Comparison of ENCODE assay signal across 10 cellular contexts in the genomic region with DNA sequence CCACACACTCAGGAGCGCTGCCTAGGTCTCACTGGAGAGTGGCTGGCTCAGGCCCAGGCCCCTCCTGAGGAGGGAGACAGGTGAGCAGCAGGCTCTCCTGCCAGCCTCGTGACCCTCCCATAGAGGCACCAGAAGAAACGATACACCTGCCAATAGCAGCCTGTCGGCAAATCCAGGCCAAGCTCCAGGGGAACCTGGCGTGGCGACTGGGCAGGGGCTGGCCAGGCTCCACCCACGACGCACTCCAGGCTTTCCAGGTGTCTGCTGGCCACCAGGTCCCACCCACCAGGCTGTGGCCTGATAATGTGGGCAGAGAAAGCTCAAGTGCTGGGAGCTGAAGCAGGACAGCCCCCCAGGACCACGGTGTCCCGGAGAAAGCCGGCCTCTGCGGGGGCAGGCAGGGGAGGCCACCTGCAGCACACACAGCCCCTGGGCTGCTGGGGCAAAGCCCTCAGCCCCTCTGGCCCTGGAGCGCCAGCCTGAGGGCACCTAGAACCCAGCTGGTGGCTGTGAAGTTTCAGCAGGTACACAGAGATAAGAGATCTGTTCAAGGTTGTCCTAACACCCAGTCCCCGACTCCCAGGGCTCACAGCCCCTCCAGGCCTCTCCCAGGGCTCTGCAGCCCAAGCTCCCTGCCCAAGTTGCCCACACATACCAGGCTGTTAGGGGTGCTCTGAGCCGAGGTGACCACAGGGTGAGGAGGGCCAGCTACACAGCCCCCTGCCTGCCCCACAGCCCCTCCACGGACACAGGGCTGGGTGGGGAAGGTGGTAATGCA. TPM values are rescaled to one million over a fixed set of nuclear protein-coding genes. Genes with fewer than 3 reads are reported as not detected.
DNase-seq lines count a peak whose midpoint lies in the region; ATAC-seq and TF ChIP-seq lines count a peak whose summit lies in the region.
"Had no signal": no experiment of that assay in that cellular context is flagged by ENCODE, and none has a peak within 500 bp of the region (broad histone marks: within the 10 kb centered on the region; RNA-seq: fewer than 3 reads in every experiment).

No MANE protein-coding gene starts in this region.

- peak overlapping the region; percentile 42 for H3K27ac ChIP-seq in CD4-positive, alpha-beta memory T cell (ENCODE audit: low read depth, low read length)
- H3K27ac ChIP-seq in smooth muscle cell (ENCODE audit: low read depth), result no peak overlapping the region

- peaks cover 14% of the 10 kb centered on the region for H3K36me3 ChIP-seq in CD4-positive, alpha-beta memory T cell (ENCODE audit: insufficient read depth, low read length)
- H3K36me3 ChIP-seq in Loucy (ENCODE audit: insufficient read depth, low read length) (no peaks in the 10 kb centered on the region), smooth muscle cell (ENCODE audit: low read depth) (no peaks in the 10 kb centered on the region)

- H3K4me3 Mint-ChIP-seq in CD4-positive, alpha-beta memory T cell, result peak overlapping the region in 7 of 8 donors; percentile 76 to 93 (median 87)
- peak overlapping the region; percentile 79 for H3K4me3 Mint-ChIP-seq in WTC11

- intact Hi-C loops in CD4-positive, alpha-beta memory T cell (cut with micrococcal nuclease), result loop anchor here (10.0 kb wide), 1 partner anchor 205 kb away; no protein-coding TSS in a partner anchor

- 62% methylated on average over 15 of the region's 16 CpGs for WGBS in smooth muscle cell (ENCODE audit: low lambda C conversion rate)

- H3K4me2 ChIP-seq in Loucy (ENCODE audit: low read depth, low read length, poor library complexity, severe bottlenecking) (peak overlapping the region; percentile 70), smooth muscle cell (no peak overlapping the region)

- H2AFZ ChIP-seq in Loucy (ENCODE audit: low read length) (no peak overlapping the region), smooth muscle cell (ENCODE audit: low read depth) (no peak overlapping the region)

- H3K36me3 Mint-ChIP-seq in CD4-positive, alpha-beta memory T cell, result peaks cover 0 to 8% of the 10 kb centered on the region in 2 donors
- H3K36me3 Mint-ChIP-seq in WTC11, result peaks cover 4% of the 10 kb centered on the region

- H3K79me2 ChIP-seq in Loucy (ENCODE audit: insufficient read depth, low read length) (peaks cover 21% of the 10 kb centered on the region), smooth muscle cell (ENCODE audit: low read depth) (peaks cover 30% of the 10 kb centered on the region)

- POLR2A ChIA-PET in CD4-positive, alpha-beta memory T cell (lab: Charles Lee; ENCODE audit: partially characterized antibody), result interaction anchor here (0.6 to 4.1 kb wide), 4 partner anchors 9 to 25 kb away, joined by 3 to 35 read pairs (median 12); a partner anchor contains a TSS
- POLR2A ChIA-PET in WTC11 (lab: Charles Lee), result interaction anchor here (0.6 to 1.4 kb wide), 4 partner anchors 9 to 66 kb away, joined by 3 to 4 read pairs (median 4); a partner anchor contains a TSS

- peak overlapping the region in 1 of 2 donors; percentile 38 for H3K4me3 ChIP-seq in CD4-positive, alpha-beta memory T cell (ENCODE audit: low read length in 2 of 2)
- H3K4me3 ChIP-seq in Loucy (ENCODE audit: low read length, poor library complexity, severe bottlenecking), result peak overlapping the region; percentile 76
- no peak overlapping the region for H3K4me3 ChIP-seq in smooth muscle cell

- CTCF ChIA-PET in CD4-positive, alpha-beta memory T cell (lab: Charles Lee; ENCODE audit: partially characterized antibody), result no interaction called here
- CTCF ChIA-PET in WTC11 (lab: Charles Lee), result interaction anchor here (0.6 to 2.6 kb wide), 9 partner anchors 15 to 314 kb away, joined by 3 to 15 read pairs (median 4); a partner anchor contains a TSS

- H3K9me3 ChIP-seq in CD4-positive, alpha-beta memory T cell (ENCODE audit: control insufficient read depth in 1 of 2, low read length in 2 of 2), result no peaks in the 10 kb centered on the region
- no peaks in the 10 kb centered on the region for H3K9me3 ChIP-seq in Loucy (ENCODE audit: insufficient read depth, low read depth, low read length)
- no peaks in the 10 kb centered on the region for H3K9me3 ChIP-seq in smooth muscle cell (replicated peaks; ENCODE audit: low read depth)

- no peak for DNase-seq in CD4-positive, alpha-beta memory T cell
- peak; percentile 83 for DNase-seq in WTC11 (ENCODE audit: low spot score)
- peak; percentile 48 for DNase-seq in left lobe of liver (ENCODE audit: low spot score)
- DNase-seq in KG1 (lab: John Stamatoyannopoulos, UW), result no peak
- DNase-seq in SIG-M5 (lab: John Stamatoyannopoulos, UW), result no peak
- DNase-seq in smooth muscle cell (lab: John Stamatoyannopoulos, UW; ENCODE audit: unreplicated experiment), result no peak
- DNase-seq: nucleus accumbens had no signal

- peak overlapping the region in 5 of 7 donors; percentile 90 to 95 (median 91) for H3K27ac Mint-ChIP-seq in CD4-positive, alpha-beta memory T cell
- H3K27ac Mint-ChIP-seq in WTC11, result no peak overlapping the region; the same call in 1 of the 2 replicates
- H3K27ac Mint-ChIP-seq: activated T-cell treated with anti-CD3 and anti-CD28 coated beads, Interleukin-2, amount 50 U/mL, for 72 hours had no signal

- peak; percentile 75 for ATAC-seq in WTC11
- ATAC-seq in left lobe of liver, result no peak
- no peak for ATAC-seq in HG02642 (IDR thresholded peaks at IDR 0.05; ENCODE audit: poor library complexity, unreplicated experiment)
- ATAC-seq: activated T-cell treated with anti-CD3 and anti-CD28 coated beads, Interleukin-2, amount 50 U/mL, for 72 hours had no signal

- H3K4me1 ChIP-seq in CD4-positive, alpha-beta memory T cell (ENCODE audit: insufficient read depth, low read length), result peaks cover 37% of the 10 kb centered on the region
- peaks cover 18% of the 10 kb centered on the region for H3K4me1 ChIP-seq in Loucy (ENCODE audit: insufficient read depth, low read length, poor library complexity, severe bottlenecking)
- peaks cover 12% of the 10 kb centered on the region for H3K4me1 ChIP-seq in smooth muscle cell (ENCODE audit: low read depth)

- peak overlapping the region; percentile 76 for H3K9ac ChIP-seq in Loucy (ENCODE audit: low read depth, low read length, poor library complexity, severe bottlenecking)
- no peak overlapping the region for H3K9ac ChIP-seq in smooth muscle cell (ENCODE audit: low read depth)

- H3K4me1 Mint-ChIP-seq in CD4-positive, alpha-beta memory T cell, result peaks cover 10 to 31% (median 21%) of the 10 kb centered on the region in 4 donors
- H3K4me1 Mint-ChIP-seq in WTC11, result peaks cover 28% of the 10 kb centered on the region

- TF ChIP-seq CTCF in Loucy (conservative IDR thresholded peaks at IDR 0.05; ENCODE audit: low read length), result no peak
- no peak for TF ChIP-seq CTCF in WTC11 (IDR thresholded peaks at IDR 0.05)
- TF ChIP-seq CTCF in smooth muscle cell (IDR thresholded peaks at IDR 0.05; ENCODE audit: borderline replicate concordance, insufficient read depth, poor library complexity, severe bottlenecking), result no peak

- no peaks in the 10 kb centered on the region for H3F3A ChIP-seq in Loucy (ENCODE audit: low read depth)
- H3F3A ChIP-seq in smooth muscle cell (ENCODE audit: low read depth), result no peaks in the 10 kb centered on the region

- no peaks in the 10 kb centered on the region for H3K27me3 ChIP-seq in CD4-positive, alpha-beta memory T cell (ENCODE audit: insufficient read depth, low read length)
- H3K27me3 ChIP-seq in Loucy (ENCODE audit: insufficient read depth, low read length, poor library complexity, severe bottlenecking) (no peaks in the 10 kb centered on the region), smooth muscle cell (ENCODE audit: low read depth) (no peaks in the 10 kb centered on the region)

- no peaks in the 10 kb centered on the region for H3K27me3 Mint-ChIP-seq in CD4-positive, alpha-beta memory T cell
- no peaks in the 10 kb centered on the region for H3K27me3 Mint-ChIP-seq in WTC11 (ENCODE audit: low read depth)

- H4K20me1 ChIP-seq in Loucy (ENCODE audit: insufficient read depth, low read length, poor library complexity, severe bottlenecking) (no peaks in the 10 kb centered on the region), smooth muscle cell (ENCODE audit: low read depth) (peaks cover 25% of the 10 kb centered on the region)

- peaks cover 0 to 1% (median 0%) of the 10 kb centered on the region in 8 donors for H3K9me3 Mint-ChIP-seq in CD4-positive, alpha-beta memory T cell
- H3K9me3 Mint-ChIP-seq in WTC11, result no peaks in the 10 kb centered on the region
- H3K9me3 Mint-ChIP-seq: activated T-cell treated with anti-CD3 and anti-CD28 coated beads, Interleukin-2, amount 50 U/mL, for 72 hours had no signal

- no peaks in the 10 kb centered on the region for H3K9me2 ChIP-seq in Loucy (replicated peaks; ENCODE audit: low read depth, low read length)

RNA-seq across cellular contexts. Expression of a gene that starts 2.4 kb away (rescaled TPM):
- 10 to 100 TPM; 72.2 to 73.5 TPM for total RNA-seq in CD4-positive, alpha-beta memory T cell
- 10 to 100 TPM; 22.7 to 40.5 TPM for polyA plus RNA-seq in CD4-positive, alpha-beta memory T cell
- total RNA-seq in WTC11 (2021) (104 to 108 TPM (median 107 TPM) in 3 replicates), left lobe of liver (32.6 TPM), smooth muscle cell (53.6 and 57.1 TPM in 2 replicates)
- 80.0 and 99.9 TPM in 2 replicates for polyA plus RNA-seq in smooth muscle cell

RNA-seq across cellular contexts. Expression of a gene that starts 9.0 kb away (rescaled TPM):
- 10 to 100 TPM; 27.9 to 29.2 TPM for total RNA-seq in CD4-positive, alpha-beta memory T cell
- 10 to 100 TPM; 58.6 to 59.2 TPM for polyA plus RNA-seq in CD4-positive, alpha-beta memory T cell
- total RNA-seq in WTC11 (2021) (119 to 144 TPM (median 140 TPM) in 3 replicates), left lobe of liver (36.1 TPM), smooth muscle cell (80.8 and 84.6 TPM in 2 replicates)
- polyA plus RNA-seq in smooth muscle cell, result 155 and 160 TPM in 2 replicates

RNA-seq across cellular contexts. Expression of a gene that starts 17.6 kb away (rescaled TPM):
- 10 to 100 TPM; 34.9 to 35.4 TPM for total RNA-seq in CD4-positive, alpha-beta memory T cell
- 10 to 100 TPM; 54.4 to 61.7 TPM for polyA plus RNA-seq in CD4-positive, alpha-beta memory T cell
- total RNA-seq in WTC11 (2021) (467 to 550 TPM (median 535 TPM) in 3 replicates), left lobe of liver (64.9 TPM), smooth muscle cell (189 and 218 TPM in 2 replicates)
- polyA plus RNA-seq in smooth muscle cell, result 421 and 523 TPM in 2 replicates

RNA-seq across cellular contexts. Expression of a gene that starts 22.3 kb away (rescaled TPM):
- total RNA-seq in CD4-positive, alpha-beta memory T cell, result 1 to 10 TPM; 5.1 to 7.3 TPM
- 1 to 10 TPM; 3.4 to 4.1 TPM for polyA plus RNA-seq in CD4-positive, alpha-beta memory T cell
- total RNA-seq in WTC11 (2021), result 37.8 to 43.6 TPM (median 40.7 TPM) in 3 replicates
- 109 TPM for total RNA-seq in left lobe of liver
- 7.3 and 18.2 TPM in 2 replicates for total RNA-seq in smooth muscle cell
- 15.4 and 21.2 TPM in 2 replicates for polyA plus RNA-seq in smooth muscle cell

RNA-seq across cellular contexts. Expression of a gene that starts 26.8 kb away (rescaled TPM):
- total RNA-seq in CD4-positive, alpha-beta memory T cell, result 10 to 100 TPM; 40.3 to 43.0 TPM
- 1 to 10 TPM in 1 of 2 donors, under 1 TPM in 1; 0.67 to 6.0 TPM for polyA plus RNA-seq in CD4-positive, alpha-beta memory T cell
- 48.0 to 50.3 TPM (median 48.9 TPM) in 3 replicates for total RNA-seq in WTC11 (2021)
- 8.5 TPM for total RNA-seq in left lobe of liver
- 12.7 and 13.0 TPM in 2 replicates for total RNA-seq in smooth muscle cell
- polyA plus RNA-seq in smooth muscle cell, result 15.0 and 15.2 TPM in 2 replicates

Comparison
In these comparisons a context has a peak if more than half of its experiments do, and no peak if none do; other contexts are left out.
1. DNase-seq: peak in WTC11 (single experiment) and left lobe of liver (single experiment); none in CD4-positive, alpha-beta memory T cell (0 of 5), KG1 (single experiment), SIG-M5 (single experiment) and smooth muscle cell (single experiment).